8 cellular contexts compared by ENCODE assay signal in the genomic region with DNA sequence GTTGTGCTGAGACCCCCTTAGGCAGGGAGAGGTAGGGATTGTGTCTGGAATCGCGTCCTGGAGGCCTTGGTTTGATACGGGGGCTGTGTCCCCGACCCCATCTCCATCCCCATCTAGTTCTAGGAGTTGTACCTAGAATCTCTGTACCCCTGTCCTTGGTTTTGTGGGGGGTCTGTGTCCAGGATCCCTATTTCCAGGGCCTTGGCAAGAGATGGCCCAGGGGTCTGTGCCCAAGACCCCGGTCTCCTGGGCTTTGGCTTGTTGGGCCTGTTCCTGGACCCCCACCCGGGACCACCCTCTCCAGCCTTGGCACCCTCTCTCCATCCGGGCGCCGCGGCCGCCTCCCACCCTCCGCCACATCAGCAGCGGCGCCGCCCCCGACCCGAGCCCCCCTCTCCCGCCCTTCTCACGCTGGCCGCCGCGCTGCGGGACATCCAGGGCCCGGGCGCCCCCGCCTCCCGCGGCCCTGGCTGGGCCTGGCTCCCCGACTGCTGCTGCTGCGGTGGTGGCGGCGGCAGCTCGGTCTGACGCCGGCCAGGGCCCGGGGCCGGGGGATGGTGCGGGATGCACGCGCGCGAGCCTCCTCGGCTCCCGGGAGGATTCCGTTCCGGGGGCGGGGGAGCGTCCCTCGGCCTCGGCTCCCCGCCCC. TPM values are rescaled to one million over a fixed set of nuclear protein-coding genes. Genes with fewer than 3 reads are reported as not detected.
DNase-seq lines count a peak whose midpoint lies in the region; ATAC-seq, FAIRE-seq and TF ChIP-seq lines count a peak whose summit lies in the region.

Gene NUMBL, minus strand, starts transcription at position 602 of the 649 bp plus-strand sequence. Its CDS starts 168 bp downstream, at position 434.

- no peaks in the 10 kb centered on the region for H3K27me3 Mint-ChIP-seq in astrocyte (ENCODE audit: low read depth, unreplicated experiment)

- peaks cover 21% of the 10 kb centered on the region for H3K36me3 Mint-ChIP-seq in astrocyte (ENCODE audit: low read depth, unreplicated experiment)

- no peaks in the 10 kb centered on the region for H3K27me3 ChIP-seq in astrocyte (ENCODE audit: insufficient read depth, low read length)
- no peaks in the 10 kb centered on the region for H3K27me3 ChIP-seq in keratinocyte (ENCODE audit: control insufficient read depth, extremely low read depth, insufficient read depth, low read length)
- no peaks in the 10 kb centered on the region for H3K27me3 ChIP-seq in stomach smooth muscle (ENCODE audit: control insufficient read depth in 1 of 2, insufficient read depth in 2 of 2, low read length in 2 of 2)

- H3K4me1 ChIP-seq in astrocyte (ENCODE audit: insufficient read depth, low read length) (peaks cover 34% of the 10 kb centered on the region), keratinocyte (ENCODE audit: control insufficient read depth, extremely low read depth, insufficient read depth, low read length) (peaks cover 36% of the 10 kb centered on the region), stomach smooth muscle (ENCODE audit: control insufficient read depth, insufficient read depth, low read length) (peaks cover 43% of the 10 kb centered on the region)

- TF ChIP-seq CTCF in AG10803 (conservative IDR thresholded peaks at IDR 0.05; ENCODE audit: low read length) (no peak), astrocyte (IDR thresholded peaks at IDR 0.05; ENCODE audit: insufficient read depth, low read depth, low read length) (no peak), keratinocyte (optimal IDR thresholded peaks at IDR 0.05 in 1 of 3, IDR thresholded peaks at IDR 0.05 in 1 of 3, conservative IDR thresholded peaks at IDR 0.05 in 1 of 3; ENCODE audit: extremely low read depth in 1 of 3, insufficient read depth in 2 of 3, low read length in 3 of 3) (no peak)

- H3K4me2 ChIP-seq in astrocyte (ENCODE audit: low read length) (peak within 1 kb of the TSS; percentile 98), keratinocyte (ENCODE audit: control insufficient read depth, extremely low read depth, insufficient read depth, low read depth, low read length) (peak within 1 kb of the TSS; percentile 92)

- H3K4me3 ChIP-seq in AG10803 (ENCODE audit: low read length) (peak within 1 kb of the TSS; percentile 97), astrocyte (ENCODE audit: insufficient read depth, low read depth, low read length) (peak within 1 kb of the TSS; percentile 89), keratinocyte (ENCODE audit: control insufficient read depth in 2 of 3, extremely low read depth in 1 of 3, insufficient read depth in 2 of 3, low read depth in 1 of 3, low read length in 3 of 3) (peak within 1 kb of the TSS; percentile 52 to 76 (median 70)), stomach smooth muscle (ENCODE audit: low read length in 2 of 2) (peak within 1 kb of the TSS; percentile 91 to 94)

- H3K36me3 ChIP-seq in astrocyte (ENCODE audit: insufficient read depth, low read length) (peaks cover 12% of the 10 kb centered on the region), keratinocyte (ENCODE audit: control insufficient read depth in 2 of 2, extremely low read depth in 1 of 2, insufficient read depth in 2 of 2, low read length in 2 of 2) (peaks cover 9 to 30% of the 10 kb centered on the region in 2 experiments), stomach smooth muscle (ENCODE audit: control insufficient read depth in 2 of 2, insufficient read depth in 2 of 2, low read length in 2 of 2) (peaks cover 16 to 22% of the 10 kb centered on the region in 2 donors)

- H3K27ac ChIP-seq in astrocyte (ENCODE audit: low read depth, low read length), result peak within 1 kb of the TSS; percentile 93
- H3K27ac ChIP-seq in keratinocyte (ENCODE audit: control insufficient read depth, insufficient read depth, low read length), result peak within 1 kb of the TSS; percentile 84
- H3K27ac ChIP-seq in stomach smooth muscle (ENCODE audit: low read length), result peak within 1 kb of the TSS; percentile 82

- peak; percentile 3 for ATAC-seq in HG02973 (IDR thresholded peaks at IDR 0.05; ENCODE audit: unreplicated experiment)

- no peaks in the 10 kb centered on the region for H3K9me3 Mint-ChIP-seq in astrocyte (ENCODE audit: unreplicated experiment)

- DNase-seq in AG10803 (ENCODE audit: low read depth) (no peak), astrocyte (ENCODE audit: low read depth) (no peak), keratinocyte (ENCODE audit: low read depth, low spot score) (no peak), NCI-H146 (lab: John Stamatoyannopoulos, UW) (no peak), HPDE6-E6E7 (ENCODE audit: extremely low spot score) (no peak), hypothalamus (lab: John Stamatoyannopoulos, UW) (no peak)

- peak within 1 kb of the TSS; percentile 84 for H3K4me3 Mint-ChIP-seq in astrocyte (ENCODE audit: unreplicated experiment)

- H4K20me1 ChIP-seq in astrocyte (ENCODE audit: insufficient read depth, low read length) (peaks cover 40% of the 10 kb centered on the region), keratinocyte (ENCODE audit: control insufficient read depth, extremely low read depth, insufficient read depth, low read length) (peaks cover 2% of the 10 kb centered on the region)

- dilution Hi-C loops in keratinocyte (cut with MboI; ENCODE audit: extremely low pct_ligation_motif_present, low sequenced_read_pairs), result no loop called here

- H3K9ac ChIP-seq in astrocyte (ENCODE audit: low read length) (peak within 1 kb of the TSS; percentile 99), keratinocyte (ENCODE audit: control insufficient read depth, extremely low read depth, insufficient read depth, low read length) (peak within 1 kb of the TSS; percentile 88), stomach smooth muscle (ENCODE audit: low read length in 2 of 2) (peak within 1 kb of the TSS; percentile 82 to 93)

- H3K27ac Mint-ChIP-seq in astrocyte (ENCODE audit: unreplicated experiment), result peak within 1 kb of the TSS; percentile 97

- H3K9me3 ChIP-seq in astrocyte (ENCODE audit: insufficient read depth, low read depth, low read length) (no peaks in the 10 kb centered on the region), keratinocyte (ENCODE audit: control insufficient read depth, low read depth, low read length) (no peaks in the 10 kb centered on the region), stomach smooth muscle (ENCODE audit: control insufficient read depth in 2 of 2, low read length in 2 of 2) (no peaks in the 10 kb centered on the region)

- peak within 1 kb of the TSS; percentile 73 for H2AFZ ChIP-seq in astrocyte (ENCODE audit: low read depth, low read length)
- H2AFZ ChIP-seq in keratinocyte (ENCODE audit: control insufficient read depth, low read length), result peak within 1 kb of the TSS; percentile 87

- FAIRE-seq in astrocyte (lab: Jason Lieb, UNC), result no peak
- no peak for FAIRE-seq in keratinocyte (lab: Jason Lieb, UNC)

- no peaks in the 10 kb centered on the region for H3K9me1 ChIP-seq in keratinocyte (ENCODE audit: control insufficient read depth, extremely low read depth, insufficient read depth, low read length)

- peaks cover 5% of the 10 kb centered on the region for H3K4me1 Mint-ChIP-seq in astrocyte (ENCODE audit: low read depth, unreplicated experiment)

- H3K79me2 ChIP-seq in astrocyte (ENCODE audit: insufficient read depth, low read length) (peaks cover 44% of the 10 kb centered on the region), keratinocyte (ENCODE audit: control insufficient read depth, insufficient read depth, low read length) (peaks cover 15% of the 10 kb centered on the region)

RNA-seq across cellular contexts. Expression of gene NUMBL, which starts in this region (rescaled TPM):
- total RNA-seq in astrocyte, result 79.3 and 82.9 TPM in 2 replicates
- 5.5 to 6.0 TPM (median 5.7 TPM) in 3 replicates for polyA plus RNA-seq in keratinocyte
- 2.1 TPM for polyA plus RNA-seq in keratinocyte (2011; ENCODE audit: low read depth)
- 2.8 and 6.6 TPM in 2 replicates for polyA plus RNA-seq in keratinocyte (2011; cell fraction: cytosol; rRNA removed)
- 17.4 and 21.6 TPM in 2 replicates for polyA plus RNA-seq in keratinocyte (2011; cell fraction: nucleus; rRNA removed)
- polyA plus RNA-seq in keratinocyte (2012; ENCODE audit: low replicate concordance), result 5.1 and 6.9 TPM in 2 replicates
- 7.4 to 12.4 TPM (median 7.8 TPM) in 3 replicates for polyA minus RNA-seq in keratinocyte
- polyA minus RNA-seq in keratinocyte (2011; cell fraction: cytosol; rRNA and poly(A)+ RNA removed), result 7.7 TPM
- polyA minus RNA-seq in keratinocyte (2011; cell fraction: nucleus; rRNA and poly(A)+ RNA removed), result 6.2 and 12.3 TPM in 2 replicates
